In the genomic region with DNA sequence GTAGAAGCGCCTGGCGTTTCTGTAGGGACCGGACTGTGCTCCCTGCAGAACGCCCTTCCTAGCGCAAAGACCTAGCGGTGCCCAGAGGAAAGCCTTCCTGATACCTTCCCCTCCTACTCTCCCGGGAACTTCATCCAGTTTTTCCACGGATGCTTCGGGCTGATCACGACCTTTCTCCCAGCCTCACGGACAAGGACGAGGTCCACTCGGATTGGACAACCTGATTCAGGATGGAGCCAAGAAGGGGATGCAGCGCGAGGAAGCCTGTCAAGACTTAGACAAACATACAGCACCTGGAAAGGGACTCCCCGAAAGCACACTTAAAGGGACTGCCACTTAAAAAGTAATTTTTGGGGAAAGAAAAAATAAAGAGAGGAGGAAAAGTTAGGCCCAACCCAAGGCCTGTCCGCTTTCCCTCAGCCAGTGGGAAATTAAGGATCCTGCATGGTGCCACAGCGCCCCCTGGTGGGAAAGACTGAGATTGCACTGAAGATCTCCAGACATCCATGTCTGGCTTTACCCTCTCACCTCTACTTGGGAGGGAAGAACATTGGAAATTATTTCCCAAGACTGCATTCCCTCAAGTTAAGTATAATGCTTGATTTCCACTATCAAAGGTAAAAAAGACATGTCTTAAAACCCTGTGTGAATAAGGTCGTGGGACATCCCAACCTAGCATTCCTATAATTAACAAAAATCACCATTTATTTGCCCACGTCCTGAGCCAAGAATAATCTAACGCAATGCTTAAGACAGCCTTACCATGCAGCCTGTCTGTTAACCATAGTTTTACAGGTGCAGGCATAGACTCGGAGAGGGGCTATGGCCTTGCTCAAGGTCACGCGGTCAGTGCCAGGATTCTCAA, we compare ENCODE assay signal across 8 cellular contexts. TPM values are rescaled to one million over a fixed set of nuclear protein-coding genes. Genes with fewer than 3 reads are reported as not detected.
A peak's percentile ranks its signal among the peaks of the same experiment; 100 is the strongest.
DNase-seq lines count a peak whose midpoint lies in the region; ATAC-seq and TF ChIP-seq lines count a peak whose summit lies in the region.

No MANE protein-coding gene starts in this region.

- TF ChIP-seq CTCF in HEK293 (tag by site-specific recombination; IDR thresholded peaks at IDR 0.05) (peak; percentile 57), RWPE2 (IDR thresholded peaks at IDR 0.05; ENCODE audit: poor library complexity, severe bottlenecking) (peak; percentile 90)

- H3K27ac Mint-ChIP-seq in activated naive CD4-positive, alpha-beta T cell treated with anti-CD3 and anti-CD28 coated beads for 36 hours: no peak overlapping the region
- H3K27ac Mint-ChIP-seq in stimulated activated memory B cell treated with anti-CD40 and anti-IgM and Interleukin-4, amounts not matched to agents 10 μg/mL and 1 μg/mL and 100 μg/mL, for 72 hours: no peak overlapping the region

- H3K9me3 ChIP-seq in HEK293 (ENCODE audit: control insufficient read depth, insufficient read depth, low read depth, low read length) (no peaks in the 10 kb centered on the region), RWPE2 (ENCODE audit: severe bottlenecking) (no peaks in the 10 kb centered on the region)

- DNase-seq in CMK (ENCODE audit: low read depth) (peak; percentile 27), RWPE2 (ENCODE audit: low spot score) (no peak), Right ventricle myocardium superior (peak; percentile 80), putamen (ENCODE audit: low spot score) (peak; percentile 59)
- DNase-seq in activated naive CD4-positive, alpha-beta T cell treated with anti-CD3 and anti-CD28 coated beads for 36 hours: peak; percentile 82

- H3K36me3 Mint-ChIP-seq in activated naive CD4-positive, alpha-beta T cell treated with anti-CD3 and anti-CD28 coated beads for 36 hours (ENCODE audit: low read depth): no peaks in the 10 kb centered on the region
- H3K36me3 Mint-ChIP-seq in stimulated activated memory B cell treated with anti-CD40 and anti-IgM and Interleukin-4, amounts not matched to agents 10 μg/mL and 1 μg/mL and 100 μg/mL, for 72 hours: no peaks in the 10 kb centered on the region

- H3K36me3 ChIP-seq in HEK293 (ENCODE audit: control insufficient read depth in 2 of 2, insufficient read depth in 1 of 2, low read length in 2 of 2) (no peaks in the 10 kb centered on the region), RWPE2 (ENCODE audit: low read depth) (no peaks in the 10 kb centered on the region)

- CTCF ChIA-PET in HEK293 (lab: Yijun Ruan, JAX): interaction anchor here (0.6 to 3.2 kb wide), 10 partner anchors 9 to 891 kb away, joined by 3 to 16 read pairs (median 4); no protein-coding TSS in a partner anchor
- CTCF ChIA-PET in activated naive CD4-positive, alpha-beta T cell treated with anti-CD3 and anti-CD28 coated beads for 36 hours (lab: Charles Lee): interaction anchor here (0.8 to 1.5 kb wide), 5 partner anchors 146 to 719 kb away, joined by 3 to 6 read pairs (median 3); no protein-coding TSS in a partner anchor

- H3K27ac ChIP-seq in HEK293 (ENCODE audit: extremely low read depth, low read depth, low read length): no peak overlapping the region
- no peak overlapping the region for H3K27ac ChIP-seq in RWPE2 (ENCODE audit: poor library complexity, severe bottlenecking)

- no peaks in the 10 kb centered on the region for H3K9me3 Mint-ChIP-seq in activated naive CD4-positive, alpha-beta T cell treated with anti-CD3 and anti-CD28 coated beads for 36 hours
- no peaks in the 10 kb centered on the region for H3K9me3 Mint-ChIP-seq in stimulated activated memory B cell treated with anti-CD40 and anti-IgM and Interleukin-4, amounts not matched to agents 10 μg/mL and 1 μg/mL and 100 μg/mL, for 72 hours

- H3K4me1 ChIP-seq in HEK293 (ENCODE audit: control insufficient read depth, insufficient read depth, low read length): no peaks in the 10 kb centered on the region
- no peaks in the 10 kb centered on the region for H3K4me1 ChIP-seq in RWPE2 (ENCODE audit: insufficient read depth, poor library complexity, severe bottlenecking)

- H3K4me1 Mint-ChIP-seq in activated naive CD4-positive, alpha-beta T cell treated with anti-CD3 and anti-CD28 coated beads for 36 hours (ENCODE audit: low read depth): no peaks in the 10 kb centered on the region
- H3K4me1 Mint-ChIP-seq in stimulated activated memory B cell treated with anti-CD40 and anti-IgM and Interleukin-4, amounts not matched to agents 10 μg/mL and 1 μg/mL and 100 μg/mL, for 72 hours: no peaks in the 10 kb centered on the region

- POLR2A ChIA-PET in HEK293 (lab: Yijun Ruan, JAX): no interaction called here

- H3K4me3 Mint-ChIP-seq in activated naive CD4-positive, alpha-beta T cell treated with anti-CD3 and anti-CD28 coated beads for 36 hours: no peak overlapping the region
- H3K4me3 Mint-ChIP-seq in stimulated activated memory B cell treated with anti-CD40 and anti-IgM and Interleukin-4, amounts not matched to agents 10 μg/mL and 1 μg/mL and 100 μg/mL, for 72 hours: no peak overlapping the region

- intact Hi-C loops in activated naive CD4-positive, alpha-beta T cell treated with anti-CD3 and anti-CD28 coated beads for 36 hours (cut with micrococcal nuclease): loop anchor here (1.0 to 5.0 kb wide), 4 partner anchors 505 to 729 kb away; a partner anchor contains a TSS
- intact Hi-C loops in Right ventricle myocardium superior (cut with DNase I): no loop called here

- ATAC-seq in RWPE2 (ENCODE audit: low read depth) (no peak), Right ventricle myocardium superior (ENCODE audit: poor library complexity) (peak; percentile 76), HG02571 (IDR thresholded peaks at IDR 0.05; ENCODE audit: unreplicated experiment) (no peak)
- ATAC-seq in stimulated activated memory B cell treated with anti-CD40 and anti-IgM and Interleukin-4, amounts not matched to agents 10 μg/mL and 1 μg/mL and 100 μg/mL, for 72 hours: no peak

- H3K4me3 ChIP-seq in HEK293 (ENCODE audit: low read depth, low read length) (no peak overlapping the region), RWPE2 (ENCODE audit: severe bottlenecking) (no peak overlapping the region)

- no peaks in the 10 kb centered on the region for H3K27me3 Mint-ChIP-seq in activated naive CD4-positive, alpha-beta T cell treated with anti-CD3 and anti-CD28 coated beads for 36 hours (ENCODE audit: low read depth)
- no peaks in the 10 kb centered on the region for H3K27me3 Mint-ChIP-seq in stimulated activated memory B cell treated with anti-CD40 and anti-IgM and Interleukin-4, amounts not matched to agents 10 μg/mL and 1 μg/mL and 100 μg/mL, for 72 hours

- H3K27me3 ChIP-seq in RWPE2 (ENCODE audit: insufficient read depth, poor library complexity, severe bottlenecking): no peaks in the 10 kb centered on the region

TF ChIP-seq in HEK293, 187 proteins besides CTCF, POLR2A, EP300 and RAD21:
- TF ChIP-seq, protein P1, sequence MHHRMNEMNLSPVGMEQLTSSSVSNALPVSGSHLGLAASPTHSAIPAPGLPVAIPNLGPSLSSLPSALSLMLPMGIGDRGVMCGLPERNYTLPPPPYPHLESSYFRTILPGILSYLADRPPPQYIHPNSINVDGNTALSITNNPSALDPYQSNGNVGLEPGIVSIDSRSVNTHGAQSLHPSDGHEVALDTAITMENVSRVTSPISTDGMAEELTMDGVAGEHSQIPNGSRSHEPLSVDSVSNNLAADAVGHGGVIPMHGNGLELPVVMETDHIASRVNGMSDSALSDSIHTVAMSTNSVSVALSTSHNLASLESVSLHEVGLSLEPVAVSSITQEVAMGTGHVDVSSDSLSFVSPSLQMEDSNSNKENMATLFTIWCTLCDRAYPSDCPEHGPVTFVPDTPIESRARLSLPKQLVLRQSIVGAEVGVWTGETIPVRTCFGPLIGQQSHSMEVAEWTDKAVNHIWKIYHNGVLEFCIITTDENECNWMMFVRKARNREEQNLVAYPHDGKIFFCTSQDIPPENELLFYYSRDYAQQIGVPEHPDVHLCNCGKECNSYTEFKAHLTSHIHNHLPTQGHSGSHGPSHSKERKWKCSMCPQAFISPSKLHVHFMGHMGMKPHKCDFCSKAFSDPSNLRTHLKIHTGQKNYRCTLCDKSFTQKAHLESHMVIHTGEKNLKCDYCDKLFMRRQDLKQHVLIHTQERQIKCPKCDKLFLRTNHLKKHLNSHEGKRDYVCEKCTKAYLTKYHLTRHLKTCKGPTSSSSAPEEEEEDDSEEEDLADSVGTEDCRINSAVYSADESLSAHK (tag by site-specific recombination; IDR thresholded peaks at IDR 0.05): no peak
- TF ChIP-seq ZNF654 (tag by site-specific recombination; IDR thresholded peaks at IDR 0.05; ENCODE audit: low read depth): peak; percentile 68

RNA-seq across cellular contexts. Expression of a gene that starts 13.4 kb away (rescaled TPM):
- 10 to 100 TPM; 67.8 to 69.2 TPM for total RNA-seq in activated naive CD4-positive, alpha-beta T cell treated with anti-CD3 and anti-CD28 coated beads for 36 hours
- total RNA-seq in Right ventricle myocardium superior: 85.8 TPM
